Comparison of ENCODE assay signal across 10 cellular contexts in the genomic region with DNA sequence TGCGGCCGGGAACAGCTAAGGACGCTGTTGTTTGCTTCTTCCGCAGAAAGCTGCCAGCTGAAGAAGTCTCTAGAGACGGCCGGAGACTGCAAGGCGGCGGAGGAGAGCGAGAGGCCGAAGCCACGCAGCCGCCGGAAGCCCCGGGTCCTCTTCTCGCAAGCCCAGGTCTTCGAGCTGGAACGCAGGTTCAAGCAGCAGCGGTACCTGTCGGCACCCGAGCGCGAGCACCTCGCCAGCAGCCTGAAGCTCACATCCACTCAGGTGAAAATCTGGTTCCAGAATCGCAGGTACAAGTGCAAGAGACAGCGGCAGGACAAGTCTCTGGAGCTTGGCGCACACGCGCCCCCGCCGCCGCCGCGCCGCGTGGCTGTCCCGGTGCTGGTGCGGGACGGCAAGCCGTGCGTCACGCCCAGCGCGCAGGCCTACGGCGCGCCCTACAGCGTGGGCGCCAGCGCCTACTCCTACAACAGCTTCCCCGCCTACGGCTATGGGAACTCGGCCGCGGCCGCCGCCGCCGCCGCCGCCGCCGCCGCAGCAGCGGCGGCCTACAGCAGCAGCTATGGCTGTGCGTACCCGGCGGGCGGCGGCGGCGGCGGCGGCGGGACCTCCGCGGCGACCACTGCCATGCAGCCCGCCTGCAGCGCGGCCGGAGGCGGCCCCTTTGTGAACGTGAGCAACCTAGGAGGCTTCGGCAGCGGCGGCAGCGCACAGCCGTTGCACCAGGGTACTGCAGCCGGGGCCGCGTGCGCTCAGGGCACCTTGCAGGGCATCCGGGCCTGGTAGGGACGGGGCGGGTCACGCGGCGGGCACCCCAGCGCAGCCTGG. TPM values are rescaled to one million over a fixed set of nuclear protein-coding genes. Genes with fewer than 3 reads are reported as not detected.
DNase-seq lines count a peak whose midpoint lies in the region; ATAC-seq lines count a peak whose summit lies in the region.
"Had no signal": no experiment of that assay in that cellular context is flagged by ENCODE, and none has a peak within 500 bp of the region (broad histone marks: within the 10 kb centered on the region; RNA-seq: fewer than 3 reads in every experiment).

No MANE protein-coding gene starts in this region.

- no peaks in the 10 kb centered on the region for H3K36me3 ChIP-seq in thymus (ENCODE audit: control insufficient read depth, insufficient read depth)

- peak; percentile 21 to 38 for ATAC-seq in activated T-cell treated with anti-CD3 and anti-CD28 coated beads, Interleukin-2, amount 50 U/mL, for 4 hours
- no peak for ATAC-seq in GM19452 (IDR thresholded peaks at IDR 0.05; ENCODE audit: unreplicated experiment)
- ATAC-seq in HG03135 (IDR thresholded peaks at IDR 0.05; ENCODE audit: unreplicated experiment) = no peak

- no peaks in the 10 kb centered on the region for H3K36me3 Mint-ChIP-seq in activated T-cell treated with anti-CD3 and anti-CD28 coated beads, Interleukin-2, amount 50 U/mL, for 4 hours (ENCODE audit: insufficient read depth)

- H3K4me1 Mint-ChIP-seq in activated T-cell treated with anti-CD3 and anti-CD28 coated beads, Interleukin-2, amount 50 U/mL, for 4 hours (ENCODE audit: low read depth) = peaks cover 37% of the 10 kb centered on the region

- H3K4me1 ChIP-seq in thymus (ENCODE audit: control insufficient read depth, insufficient read depth, low read length) = no peaks in the 10 kb centered on the region

- H3K27ac ChIP-seq in thymus (ENCODE audit: low read depth) = no peak overlapping the region

- peaks cover 87% of the 10 kb centered on the region for H3K27me3 Mint-ChIP-seq in activated T-cell treated with anti-CD3 and anti-CD28 coated beads, Interleukin-2, amount 50 U/mL, for 4 hours (ENCODE audit: low read depth)

- DNase-seq in activated CD4-positive, alpha-beta T cell treated with anti-CD3 and anti-CD28 coated beads for 48 hours = peak; percentile 40
- no peak for DNase-seq in activated CD4-positive, alpha-beta T cell treated with anti-CD3 and anti-CD28 coated beads, Interleukin-2, amount 50 U/mL, for 1 hour
- no peak for DNase-seq in activated T-cell treated with anti-CD3 and anti-CD28 coated beads, Interleukin-2, amount 50 U/mL, for 4 hours
- DNase-seq in left kidney (ENCODE audit: low read depth, low spot score) (peak; percentile 69), globus pallidus (ENCODE audit: low spot score) (no peak)

- H3K9me3 ChIP-seq in thymus (ENCODE audit: control insufficient read depth) = peaks cover 2% of the 10 kb centered on the region

- 2% methylated on average over 100 of the region's 100 CpGs for WGBS in thymus

- H3K9me3 Mint-ChIP-seq in activated T-cell treated with anti-CD3 and anti-CD28 coated beads, Interleukin-2, amount 50 U/mL, for 4 hours = no peaks in the 10 kb centered on the region

- H3K4me3 ChIP-seq in thymus (ENCODE audit: low read length) = peak overlapping the region; percentile 18

- peaks cover 96% of the 10 kb centered on the region for H3K27me3 ChIP-seq in thymus (ENCODE audit: control insufficient read depth, insufficient read depth)

- H3K4me3 Mint-ChIP-seq in activated T-cell treated with anti-CD3 and anti-CD28 coated beads, Interleukin-2, amount 50 U/mL, for 4 hours = peak overlapping the region; percentile 53

RNA-seq across cellular contexts. Expression of gene NKX2-3, which starts 2.4 kb away (rescaled TPM):
- not detected for total RNA-seq in activated T-cell treated with anti-CD3 and anti-CD28 coated beads, Interleukin-2, amount 50 U/mL, for 4 hours
- polyA plus RNA-seq in thymus = 0.09 TPM
- total RNA-seq: myocyte; T-helper 1 cell treated with Interleukin-12 subunit alpha and Interleukin-12 subunit beta and Interleukin-4 antibody, amounts not matched to agents 30 ng/mL and 1 ng/mL, for 36 hours had no signal

Comparison
In these comparisons a context has a peak if more than half of its experiments do, and no peak if none do; other contexts are left out.
1. DNase-seq: peak in activated CD4-positive, alpha-beta T cell treated with anti-CD3 and anti-CD28 coated beads for 48 hours (single experiment) and left kidney (single experiment); none in activated CD4-positive, alpha-beta T cell treated with anti-CD3 and anti-CD28 coated beads, Interleukin-2, amount 50 U/mL, for 1 hour (single experiment), activated T-cell treated with anti-CD3 and anti-CD28 coated beads, Interleukin-2, amount 50 U/mL, for 4 hours (single experiment) and globus pallidus (single experiment).
2. ATAC-seq: peak in activated T-cell treated with anti-CD3 and anti-CD28 coated beads, Interleukin-2, amount 50 U/mL, for 4 hours (2 of 2); none in GM19452 (single experiment) and HG03135 (single experiment).